Comparison of ENCODE assay signal across 1 cellular context in the genomic region with DNA sequence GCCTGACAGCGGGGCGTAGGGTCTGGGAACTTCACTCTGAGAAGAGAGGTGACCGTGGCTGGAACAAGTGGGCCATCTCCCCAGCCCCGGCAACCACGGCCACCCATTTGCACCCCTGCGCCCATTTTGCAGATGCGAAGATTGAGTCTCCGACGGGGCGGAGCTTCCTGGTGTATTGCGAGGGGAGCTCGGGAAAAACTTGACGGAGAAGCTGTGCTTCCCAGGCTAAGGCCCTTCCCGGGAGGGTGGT.
A peak's percentile ranks its signal among the peaks of the same experiment; 100 is the strongest.
TF ChIP-seq lines count a peak whose summit lies in the region.

No MANE protein-coding gene starts in this region.

TF ChIP-seq in HEK293, 187 proteins besides CTCF, POLR2A, EP300 and RAD21 (continued from another document):
- TF ChIP-seq, protein P1, sequence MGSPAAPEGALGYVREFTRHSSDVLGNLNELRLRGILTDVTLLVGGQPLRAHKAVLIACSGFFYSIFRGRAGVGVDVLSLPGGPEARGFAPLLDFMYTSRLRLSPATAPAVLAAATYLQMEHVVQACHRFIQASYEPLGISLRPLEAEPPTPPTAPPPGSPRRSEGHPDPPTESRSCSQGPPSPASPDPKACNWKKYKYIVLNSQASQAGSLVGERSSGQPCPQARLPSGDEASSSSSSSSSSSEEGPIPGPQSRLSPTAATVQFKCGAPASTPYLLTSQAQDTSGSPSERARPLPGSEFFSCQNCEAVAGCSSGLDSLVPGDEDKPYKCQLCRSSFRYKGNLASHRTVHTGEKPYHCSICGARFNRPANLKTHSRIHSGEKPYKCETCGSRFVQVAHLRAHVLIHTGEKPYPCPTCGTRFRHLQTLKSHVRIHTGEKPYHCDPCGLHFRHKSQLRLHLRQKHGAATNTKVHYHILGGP (tag by site-specific recombination; IDR thresholded peaks at IDR 0.05), result no peak
- TF ChIP-seq, protein P2, sequence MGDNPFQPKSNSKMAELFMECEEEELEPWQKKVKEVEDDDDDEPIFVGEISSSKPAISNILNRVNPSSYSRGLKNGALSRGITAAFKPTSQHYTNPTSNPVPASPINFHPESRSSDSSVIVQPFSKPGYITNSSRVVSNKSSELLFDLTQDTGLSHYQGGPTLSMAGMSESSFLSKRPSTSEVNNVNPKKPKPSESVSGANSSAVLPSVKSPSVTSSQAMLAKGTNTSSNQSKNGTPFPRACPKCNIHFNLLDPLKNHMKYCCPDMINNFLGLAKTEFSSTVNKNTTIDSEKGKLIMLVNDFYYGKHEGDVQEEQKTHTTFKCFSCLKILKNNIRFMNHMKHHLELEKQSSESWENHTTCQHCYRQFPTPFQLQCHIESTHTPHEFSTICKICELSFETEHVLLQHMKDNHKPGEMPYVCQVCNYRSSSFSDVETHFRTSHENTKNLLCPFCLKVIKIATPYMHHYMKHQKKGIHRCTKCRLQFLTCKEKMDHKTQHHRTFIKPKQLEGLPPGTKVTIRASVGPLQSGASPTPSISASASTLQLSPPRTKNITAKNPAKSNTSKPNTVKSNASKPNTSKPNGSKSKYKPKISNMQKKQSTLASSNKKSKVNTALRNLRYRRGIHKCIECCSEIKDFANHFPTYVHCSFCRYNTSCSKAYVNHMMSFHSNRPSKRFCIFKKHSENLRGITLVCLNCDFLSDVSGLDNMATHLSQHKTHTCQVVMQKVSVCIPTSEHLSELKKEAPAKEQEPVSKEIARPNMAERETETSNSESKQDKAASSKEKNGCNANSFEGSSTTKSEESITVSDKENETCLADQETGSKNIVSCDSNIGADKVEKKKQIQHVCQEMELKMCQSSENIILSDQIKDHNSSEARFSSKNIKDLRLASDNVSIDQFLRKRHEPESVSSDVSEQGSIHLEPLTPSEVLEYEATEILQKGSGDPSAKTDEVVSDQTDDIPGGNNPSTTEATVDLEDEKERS (tag by site-specific recombination; IDR thresholded peaks at IDR 0.05), result peak; percentile 93
- TF ChIP-seq, protein P3, sequence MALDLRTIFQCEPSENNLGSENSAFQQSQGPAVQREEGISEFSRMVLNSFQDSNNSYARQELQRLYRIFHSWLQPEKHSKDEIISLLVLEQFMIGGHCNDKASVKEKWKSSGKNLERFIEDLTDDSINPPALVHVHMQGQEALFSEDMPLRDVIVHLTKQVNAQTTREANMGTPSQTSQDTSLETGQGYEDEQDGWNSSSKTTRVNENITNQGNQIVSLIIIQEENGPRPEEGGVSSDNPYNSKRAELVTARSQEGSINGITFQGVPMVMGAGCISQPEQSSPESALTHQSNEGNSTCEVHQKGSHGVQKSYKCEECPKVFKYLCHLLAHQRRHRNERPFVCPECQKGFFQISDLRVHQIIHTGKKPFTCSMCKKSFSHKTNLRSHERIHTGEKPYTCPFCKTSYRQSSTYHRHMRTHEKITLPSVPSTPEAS (tag by site-specific recombination; IDR thresholded peaks at IDR 0.05), result no peak
- TF ChIP-seq ZBTB7A (tag by site-specific recombination; IDR thresholded peaks at IDR 0.05; ENCODE audit: low read depth) (no peak; the same call in 1 of the 2 replicates), ZNF223 (tag by site-specific recombination; IDR thresholded peaks at IDR 0.05) (no peak), ZNF324 (tag by site-specific recombination; IDR thresholded peaks at IDR 0.05) (peak; percentile 81)
